ENCODE assay signal across 8 cellular contexts in the genomic region with DNA sequence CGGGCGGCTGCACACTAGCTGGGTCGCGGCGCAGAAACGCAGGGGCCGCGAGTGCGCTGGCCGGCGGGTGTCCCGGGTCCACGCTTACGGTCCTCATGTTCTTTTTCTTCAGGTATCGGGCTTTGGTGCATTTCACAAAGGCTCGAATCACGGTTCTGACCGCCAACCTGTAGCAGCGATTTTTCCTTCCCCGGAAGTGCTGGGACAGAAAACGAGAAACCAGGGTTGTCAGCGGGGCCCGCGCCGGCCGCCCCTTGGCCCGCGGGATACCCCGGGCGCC. TPM values are rescaled to one million over a fixed set of nuclear protein-coding genes. Genes with fewer than 3 reads are reported as not detected.
DNase-seq lines count a peak whose midpoint lies in the region; ATAC-seq, FAIRE-seq and TF ChIP-seq lines count a peak whose summit lies in the region.

No MANE protein-coding gene starts in this region.

- H3K4ac ChIP-seq in H1 (replicated peaks; ENCODE audit: insufficient read length, low read depth, low read length), result peak overlapping the region; percentile 96

- H2BK20ac ChIP-seq in H1 (ENCODE audit: low read length), result no peak overlapping the region

- H3K27ac ChIP-seq in H1 (ENCODE audit: low read depth, low read length), result peak overlapping the region; percentile 94

- no peak overlapping the region for H2BK120ac ChIP-seq in H1 (replicated peaks; ENCODE audit: low read depth, low read length)

- peaks cover 3 to 10% of the 10 kb centered on the region in 2 experiments for H4K20me1 ChIP-seq in H1 (replicated peaks in 1 of 2; ENCODE audit: control insufficient read depth in 1 of 2, insufficient read depth in 2 of 2, low read length in 2 of 2)

- peaks cover 14 to 36% of the 10 kb centered on the region in 2 experiments for H3K79me2 ChIP-seq in H1 (ENCODE audit: control insufficient read depth in 1 of 2, insufficient read depth in 2 of 2, low read length in 2 of 2)

- H4K91ac ChIP-seq in H1 (replicated peaks; ENCODE audit: insufficient read length, low read length), result peak overlapping the region; percentile 98

- TF ChIP-seq CTCF in LNCaP clone FGC (IDR thresholded peaks at IDR 0.05; ENCODE audit: control insufficient read depth, extremely low read depth, insufficient read depth), result no peak
- TF ChIP-seq CTCF in H1 (IDR thresholded peaks at IDR 0.05; ENCODE audit: control extremely low read depth in 1 of 3, insufficient read depth in 1 of 3, low read depth in 1 of 3, low read length in 3 of 3), result no peak

- H3K27me3 ChIP-seq in H1 (replicated peaks in 1 of 4; ENCODE audit: control insufficient read depth in 3 of 4, extremely low read depth in 1 of 4, insufficient read depth in 3 of 4, low read length in 3 of 4) (no peaks in the 10 kb centered on the region), neuron (ENCODE audit: insufficient read depth, low read length) (no peaks in the 10 kb centered on the region)

- H3K18ac ChIP-seq in H1 (ENCODE audit: extremely low read depth, low read length), result peak overlapping the region; percentile 96

- peak overlapping the region; percentile 88 for H2BK5ac ChIP-seq in H1 (ENCODE audit: low read depth, low read length)

- H3K9me3 ChIP-seq in H1 (ENCODE audit: insufficient read depth in 2 of 2, low read depth in 1 of 2, low read length in 1 of 2), result peaks cover 0 to 2% of the 10 kb centered on the region in 2 experiments; a peak in 1 of 4 replicates
- H3K9me3 ChIP-seq in neuron (ENCODE audit: low read length), result no peaks in the 10 kb centered on the region

- no peak for FAIRE-seq in H1 (lab: Jason Lieb, UNC)

- TF ChIP-seq POLR2A in H1 (IDR thresholded peaks at IDR 0.05; ENCODE audit: control extremely low read depth in 1 of 2, low read depth in 2 of 2, low read length in 2 of 2), result no peak

- no peak overlapping the region; the same call in 1 of the 2 replicates for H2BK12ac ChIP-seq in H1 (ENCODE audit: low read depth, low read length)

- H4K5ac ChIP-seq in H1 (ENCODE audit: insufficient read length, low read depth, low read length), result peak overlapping the region; percentile 93

- CTCF ChIA-PET in H1 (lab: Charles Lee; ENCODE audit: partially characterized antibody), result interaction anchor here (1.0 to 2.9 kb wide), 9 partner anchors 9 to 98 kb away, joined by 3 to 17 read pairs (median 4); no protein-coding TSS in a partner anchor

- H3K36me3 ChIP-seq in H1 (ENCODE audit: control insufficient read depth in 2 of 4, insufficient read depth in 4 of 4, low read length in 3 of 4) (peaks cover 15 to 51% (median 25%) of the 10 kb centered on the region in 4 experiments), neuron (ENCODE audit: insufficient read depth, low read length) (peaks cover 44% of the 10 kb centered on the region)

- H2AFZ ChIP-seq in H1 (ENCODE audit: low read length) (no peak overlapping the region), neuron (ENCODE audit: low read depth, low read length) (no peak overlapping the region)

- DNase-seq in LNCaP clone FGC (ENCODE audit: low read depth) (no peak), H1 (ENCODE audit: low read depth in 1 of 2, low spot score in 2 of 2) (no peak), germinal center (ENCODE audit: low spot score) (no peak), cerebellum (ENCODE audit: low spot score) (no peak), DMS79 (lab: John Stamatoyannopoulos, UW) (no peak), ecto neural progenitor cell (ENCODE audit: low spot score) (no peak)

- H3K4me3 ChIP-seq in LNCaP clone FGC (ENCODE audit: low read depth, low read length) (peak overlapping the region; percentile 98), H1 (ENCODE audit: extremely low read depth in 1 of 4, insufficient read depth in 2 of 4, low read depth in 3 of 4, low read length in 4 of 4) (peak overlapping the region; percentile 91 to 99 (median 93)), neuron (ENCODE audit: low read length) (peak overlapping the region; percentile 88)

- no peak overlapping the region for H3K14ac ChIP-seq in H1 (ENCODE audit: insufficient read length)

- no peak overlapping the region for H3K23ac ChIP-seq in H1 (ENCODE audit: insufficient read length)

- TF ChIP-seq RAD21 in H1 (IDR thresholded peaks at IDR 0.05 in 1 of 2, conservative IDR thresholded peaks at IDR 0.05 in 1 of 2; ENCODE audit: low read depth in 2 of 2, low read length in 2 of 2), result no peak

- no peak overlapping the region for H2BK15ac ChIP-seq in H1 (ENCODE audit: low read length)

- H2AK5ac ChIP-seq in H1 (ENCODE audit: low read depth, low read length), result no peak overlapping the region

- H4K8ac ChIP-seq in H1 (ENCODE audit: extremely low read depth, insufficient read depth, low read length), result peak overlapping the region; percentile 99

- H3K9ac ChIP-seq in H1 (replicated peaks in 1 of 4; ENCODE audit: extremely low read depth in 1 of 4, low read depth in 3 of 4, low read length in 3 of 4), result peak overlapping the region; percentile 81 to 96 (median 92)

- peak overlapping the region; percentile 75 to 86 for H3K4me2 ChIP-seq in H1 (ENCODE audit: insufficient read depth in 1 of 2, low read depth in 2 of 2, low read length in 2 of 2)

- H3K4me1 ChIP-seq in H1 (replicated peaks in 1 of 4; ENCODE audit: control insufficient read depth in 3 of 4, insufficient read depth in 4 of 4, low read length in 3 of 4) (peaks cover 8 to 18% (median 14%) of the 10 kb centered on the region in 4 experiments), neuron (ENCODE audit: insufficient read depth, low read length) (peaks cover 23% of the 10 kb centered on the region)

- ATAC-seq in GM18508 (IDR thresholded peaks at IDR 0.05; ENCODE audit: insufficient read depth, unreplicated experiment), result peak; percentile 18

- no peak for TF ChIP-seq EP300 in H1 (IDR thresholded peaks at IDR 0.05; ENCODE audit: borderline replicate concordance in 1 of 2, low read depth in 2 of 2, low read length in 2 of 2)

- POLR2A ChIA-PET in H1 (lab: Charles Lee; ENCODE audit: partially characterized antibody), result interaction anchor here (0.7 to 27.7 kb wide), 9 partner anchors 9 to 135 kb away, joined by 3 to 719 read pairs (median 4); a partner anchor contains a TSS

- H3K56ac ChIP-seq in H1 (replicated peaks; ENCODE audit: insufficient read length, low read depth, low read length), result peak overlapping the region; percentile 17

- peaks cover 5% of the 10 kb centered on the region; the same call in 1 of the 2 replicates for H3K23me2 ChIP-seq in H1 (ENCODE audit: low read depth, low read length)

- 0% methylated on average over 21 of the region's 30 CpGs; no CpG with 5 or more reads in 1 of the 2 experiments for WGBS in H1 (ENCODE audit: extremely low coverage in 1 of 2, insufficient coverage in 1 of 2, insufficient read length in 1 of 2, insufficient replicate concordance in 2 of 2, low coverage in 1 of 2, low lambda C conversion rate in 2 of 2, missing lambda C conversion rate in 1 of 2), 2 experiments

- H3K79me1 ChIP-seq in H1 (ENCODE audit: low read depth, low read length), result peaks cover 7% of the 10 kb centered on the region

RNA-seq across cellular contexts. Expression of a gene that starts 0.3 kb away (rescaled TPM):
- total RNA-seq in H1 (2021; fragmentation: NEBNext Ultra II Directional; extraction: Animal tissue kit (Norgen Biotek cat#: 25700)), result 126 and 130 TPM in 2 replicates
- 138 and 151 TPM in 2 replicates for polyA plus RNA-seq in H1 (2011; rRNA removed)
- 155 TPM for polyA plus RNA-seq in H1 (2011; cell fraction: cytosol; rRNA removed)
- polyA plus RNA-seq in H1 (2011; cell fraction: nucleus; rRNA removed), result 119 TPM
- polyA plus RNA-seq in H1 (2012, experiment 1 of 2), result 199 to 245 TPM (median 224 TPM) in 4 replicates
- 282 TPM for polyA plus RNA-seq in H1 (2012, experiment 2 of 2)
- polyA plus RNA-seq in H1 (2013, experiment 1 of 2), result 197 TPM
- polyA plus RNA-seq in H1 (2013, experiment 2 of 2), result 188 TPM
- polyA minus RNA-seq in H1 (2011; rRNA and poly(A)+ RNA removed), result 67.9 and 70.9 TPM in 2 replicates
- polyA minus RNA-seq in H1 (2011; cell fraction: cytosol; rRNA and poly(A)+ RNA removed), result 82.3 TPM
- polyA minus RNA-seq in H1 (2011; cell fraction: nucleus; rRNA and poly(A)+ RNA removed), result 51.4 TPM
- 31.9 TPM for total RNA-seq in cerebellum

RNA-seq across cellular contexts. Expression of a gene that starts 7.6 kb away (rescaled TPM):
- total RNA-seq in H1 (2021; fragmentation: NEBNext Ultra II Directional; extraction: Animal tissue kit (Norgen Biotek cat#: 25700)), result 120 TPM in 2 replicates
- polyA plus RNA-seq in H1 (2011; rRNA removed), result 79.8 and 121 TPM in 2 replicates
- polyA plus RNA-seq in H1 (2011; cell fraction: cytosol; rRNA removed), result 153 TPM
- 606 TPM for polyA plus RNA-seq in H1 (2011; cell fraction: nucleus; rRNA removed)
- 111 to 127 TPM (median 117 TPM) in 4 replicates for polyA plus RNA-seq in H1 (2012, experiment 1 of 2)
- 46.7 TPM for polyA plus RNA-seq in H1 (2012, experiment 2 of 2)
- polyA plus RNA-seq in H1 (2013, experiment 1 of 2), result 109 TPM
- 91.9 TPM for polyA plus RNA-seq in H1 (2013, experiment 2 of 2)
- 66.3 and 81.1 TPM in 2 replicates for polyA minus RNA-seq in H1 (2011; rRNA and poly(A)+ RNA removed)
- 48.5 TPM for polyA minus RNA-seq in H1 (2011; cell fraction: cytosol; rRNA and poly(A)+ RNA removed)
- 142 TPM for polyA minus RNA-seq in H1 (2011; cell fraction: nucleus; rRNA and poly(A)+ RNA removed)
- 197 TPM for total RNA-seq in cerebellum

RNA-seq across cellular contexts. Expression of a gene that starts 14.3 kb away (rescaled TPM):
- total RNA-seq in H1 (2021; fragmentation: NEBNext Ultra II Directional; extraction: Animal tissue kit (Norgen Biotek cat#: 25700)), result 1.8 and 2.2 TPM in 2 replicates
- 1.7 and 2.0 TPM in 2 replicates for polyA plus RNA-seq in H1 (2011; rRNA removed)
- 3.2 TPM for polyA plus RNA-seq in H1 (2011; cell fraction: cytosol; rRNA removed)
- 6.6 TPM for polyA plus RNA-seq in H1 (2011; cell fraction: nucleus; rRNA removed)
- 2.6 to 3.5 TPM (median 3.3 TPM) in 4 replicates for polyA plus RNA-seq in H1 (2012, experiment 1 of 2)
- 3.2 TPM for polyA plus RNA-seq in H1 (2012, experiment 2 of 2)
- 1.2 TPM for polyA plus RNA-seq in H1 (2013, experiment 1 of 2)
- 1.3 TPM for polyA plus RNA-seq in H1 (2013, experiment 2 of 2)
- 0.73 and 0.80 TPM in 2 replicates for polyA minus RNA-seq in H1 (2011; rRNA and poly(A)+ RNA removed)
- 1.7 TPM for polyA minus RNA-seq in H1 (2011; cell fraction: cytosol; rRNA and poly(A)+ RNA removed)
- 2.2 TPM for polyA minus RNA-seq in H1 (2011; cell fraction: nucleus; rRNA and poly(A)+ RNA removed)
- 1.1 TPM for total RNA-seq in cerebellum

RNA-seq across cellular contexts. Expression of a gene that starts 28.7 kb away (rescaled TPM):
- 36.6 and 42.0 TPM in 2 replicates for total RNA-seq in H1 (2021; fragmentation: NEBNext Ultra II Directional; extraction: Animal tissue kit (Norgen Biotek cat#: 25700))
- polyA plus RNA-seq in H1 (2011; rRNA removed), result 16.0 and 19.5 TPM in 2 replicates
- polyA plus RNA-seq in H1 (2011; cell fraction: cytosol; rRNA removed), result 15.8 TPM
- 26.0 TPM for polyA plus RNA-seq in H1 (2011; cell fraction: nucleus; rRNA removed)
- 15.3 to 20.4 TPM (median 19.1 TPM) in 4 replicates for polyA plus RNA-seq in H1 (2012, experiment 1 of 2)
- 11.3 TPM for polyA plus RNA-seq in H1 (2012, experiment 2 of 2)
- polyA plus RNA-seq in H1 (2013, experiment 1 of 2), result 32.5 TPM
- polyA plus RNA-seq in H1 (2013, experiment 2 of 2), result 30.8 TPM
- polyA minus RNA-seq in H1 (2011; rRNA and poly(A)+ RNA removed), result 3.7 and 6.6 TPM in 2 replicates
- 13.1 TPM for polyA minus RNA-seq in H1 (2011; cell fraction: cytosol; rRNA and poly(A)+ RNA removed)
- 13.6 TPM for polyA minus RNA-seq in H1 (2011; cell fraction: nucleus; rRNA and poly(A)+ RNA removed)
- 7.8 TPM for total RNA-seq in cerebellum

RNA-seq across cellular contexts. Expression of a gene that starts 31.8 kb away (rescaled TPM):
- 194 TPM in 2 replicates for total RNA-seq in H1 (2021; fragmentation: NEBNext Ultra II Directional; extraction: Animal tissue kit (Norgen Biotek cat#: 25700))
- 87.8 and 138 TPM in 2 replicates for polyA plus RNA-seq in H1 (2011; rRNA removed)
- polyA plus RNA-seq in H1 (2011; cell fraction: cytosol; rRNA removed), result 133 TPM
- 105 TPM for polyA plus RNA-seq in H1 (2011; cell fraction: nucleus; rRNA removed)
- polyA plus RNA-seq in H1 (2012, experiment 1 of 2), result 115 to 177 TPM (median 165 TPM) in 4 replicates
- polyA plus RNA-seq in H1 (2012, experiment 2 of 2), result 126 TPM
- polyA plus RNA-seq in H1 (2013, experiment 1 of 2), result 120 TPM
- 113 TPM for polyA plus RNA-seq in H1 (2013, experiment 2 of 2)
- 12.5 and 13.3 TPM in 2 replicates for polyA minus RNA-seq in H1 (2011; rRNA and poly(A)+ RNA removed)
- 44.8 TPM for polyA minus RNA-seq in H1 (2011; cell fraction: cytosol; rRNA and poly(A)+ RNA removed)
- 30.7 TPM for polyA minus RNA-seq in H1 (2011; cell fraction: nucleus; rRNA and poly(A)+ RNA removed)
- total RNA-seq in cerebellum, result 16.8 TPM
